1 cellular context compared by ENCODE assay signal in genomic region chr11:93663021-93663420, GRCh38.
TF ChIP-seq lines count a peak whose summit lies in the region.

No MANE protein-coding gene starts in this region.

TF ChIP-seq in SK-N-SH treated with all-trans-retinoic acid at 6 μM for 48 hours, 23 proteins besides CTCF, POLR2A, EP300 and RAD21 (continued from another document):
- no peak for TF ChIP-seq SNAI2 (CRISPR knock-in tag; IDR thresholded peaks at IDR 0.05)
